In the genomic region with DNA sequence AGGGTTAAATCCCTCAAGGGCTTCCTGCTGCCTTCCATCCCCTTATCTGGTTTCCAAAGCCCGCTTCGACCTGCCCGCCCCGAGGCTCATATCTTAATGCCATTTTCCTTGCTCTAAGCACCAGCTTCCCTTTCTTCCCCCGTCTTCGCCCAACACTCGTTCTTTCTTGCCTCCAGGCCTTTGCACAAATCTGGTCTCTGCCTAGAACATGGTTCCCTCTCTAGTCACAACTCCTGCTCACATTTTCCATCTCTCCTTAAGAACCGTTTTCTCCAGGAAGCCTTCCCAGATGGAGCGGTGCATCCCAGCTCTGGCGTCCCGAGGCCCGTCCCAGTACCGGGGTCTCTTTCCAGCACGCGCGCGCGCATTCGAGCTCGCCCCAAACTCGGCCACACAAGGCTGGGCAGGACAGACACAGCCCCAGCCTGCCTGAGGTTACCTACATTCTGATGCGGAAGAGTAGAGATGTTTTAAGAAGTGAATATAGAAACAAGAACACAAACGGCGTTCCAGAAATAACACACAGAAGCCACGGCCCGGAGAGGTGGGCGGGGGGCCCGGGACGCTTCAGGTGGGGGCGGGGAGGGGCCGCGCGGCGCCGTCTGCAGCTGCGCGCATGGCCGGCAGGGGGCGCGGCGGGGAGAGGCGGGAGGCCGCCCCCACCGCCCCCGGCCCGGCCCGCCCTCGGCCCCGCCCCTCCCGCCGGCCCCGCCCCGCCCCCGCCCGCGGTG, we compare ENCODE assay signal across 8 cellular contexts. TPM values are rescaled to one million over a fixed set of nuclear protein-coding genes. Genes with fewer than 3 reads are reported as not detected.
DNase-seq lines count a peak whose midpoint lies in the region; ATAC-seq and TF ChIP-seq lines count a peak whose summit lies in the region.

Gene DGKD, plus strand, starts transcription at position 726 of the 731 bp plus-strand sequence. CDS start 25 bp downstream, outside the sequence.

- TF ChIP-seq CTCF in PC-9 (conservative IDR thresholded peaks at IDR 0.05) = peak; percentile 76
- no peak for TF ChIP-seq CTCF in fibroblast of pulmonary artery (IDR thresholded peaks at IDR 0.05; ENCODE audit: low read length, missing control alignments)
- TF ChIP-seq CTCF in neural crest cell (conservative IDR thresholded peaks at IDR 0.05) = no peak

- H3K9me3 ChIP-seq in BLaER1 treated with 17β-estradiol and CSF1 and Interleukin-3, amounts not matched to agents 10 nM and 100 nM (replicated peaks in 1 of 11) = no peaks in the 10 kb centered on the region
- no peaks in the 10 kb centered on the region for H3K9me3 ChIP-seq in PC-9 (ENCODE audit: insufficient read depth, low read depth)

- no peaks in the 10 kb centered on the region for H3K9me3 Mint-ChIP-seq in neural crest cell

- DNase-seq in PC-9 (peak; percentile 78 to 79), fibroblast of pulmonary artery (ENCODE audit: low read depth) (peak; percentile 37), neural crest cell (ENCODE audit: low read depth, low spot score) (peak; percentile 62), stromal cell of bone marrow (ENCODE audit: low read depth) (peak; percentile 12)
- DNase-seq in activated T-helper 1 cell treated with anti-CD3 and anti-CD28 coated beads, Interleukin-2, amount 50 U/mL, for 16 hours (ENCODE audit: low read depth in 1 of 2, low spot score in 1 of 2) = peak; percentile 51 to 72

- CTCF ChIA-PET in PC-9 (lab: Charles Lee) = interaction anchor here (0.5 to 1.0 kb wide), 2 partner anchors 11 to 89 kb away, joined by 4 to 10 read pairs; no protein-coding TSS in a partner anchor

- peak within 1 kb of the TSS; percentile 84 to 99 (median 90) for H3K27ac ChIP-seq in BLaER1 treated with 17β-estradiol and CSF1 and Interleukin-3, amounts not matched to agents 10 nM and 100 nM
- H3K27ac ChIP-seq in PC-9 = peak within 1 kb of the TSS; percentile 65

- H3K4me1 Mint-ChIP-seq in neural crest cell = peaks cover 54% of the 10 kb centered on the region

- H3K27me3 ChIP-seq in BLaER1 treated with 17β-estradiol and CSF1 and Interleukin-3, amounts not matched to agents 10 nM and 100 nM = no peaks in the 10 kb centered on the region
- H3K27me3 ChIP-seq in PC-9 (ENCODE audit: insufficient read depth, low read depth) = no peaks in the 10 kb centered on the region

- H3K9me2 ChIP-seq in PC-9 (ENCODE audit: insufficient read depth) = no peaks in the 10 kb centered on the region

- H3K4me3 Mint-ChIP-seq in neural crest cell = peak within 1 kb of the TSS; percentile 95

- H3K36me3 ChIP-seq in BLaER1 treated with 17β-estradiol and CSF1 and Interleukin-3, amounts not matched to agents 10 nM and 100 nM = peaks cover 0 to 39% (median 26%) of the 10 kb centered on the region in 11 experiments; a peak in 12 of 22 replicates
- H3K36me3 ChIP-seq in PC-9 (ENCODE audit: low read depth) = peaks cover 14% of the 10 kb centered on the region

- H3K27me3 Mint-ChIP-seq in neural crest cell (ENCODE audit: low read depth) = peaks cover 9% of the 10 kb centered on the region

- H3K36me3 Mint-ChIP-seq in neural crest cell (ENCODE audit: low read depth) = peaks cover 5% of the 10 kb centered on the region

- H4K20me1 ChIP-seq in BLaER1 treated with 17β-estradiol and CSF1 and Interleukin-3, amounts not matched to agents 10 nM and 100 nM = peaks cover 0 to 31% (median 5%) of the 10 kb centered on the region in 11 experiments; a peak in 9 of 22 replicates
- no peaks in the 10 kb centered on the region; the same call in 1 of the 2 replicates for H4K20me1 ChIP-seq in PC-9 (ENCODE audit: insufficient read depth)

- peak within 1 kb of the TSS; percentile 68 for H3K27ac Mint-ChIP-seq in neural crest cell (ENCODE audit: unreplicated experiment)

- H3K79me2 ChIP-seq in PC-9 (ENCODE audit: low read depth) = peaks cover 41% of the 10 kb centered on the region

- POLR2A ChIA-PET in PC-9 (lab: Charles Lee; ENCODE audit: unreplicated experiment) = no interaction called here

- intact Hi-C loops in PC-9 (cut with micrococcal nuclease; ENCODE audit: unreplicated experiment) = loop anchor here (5.0 to 10.0 kb wide), 8 partner anchors 57 to 747 kb away; partner anchors contain the start of genes ATG16L1 and UGT1A6

- peak within 1 kb of the TSS; percentile 88 to 99 (median 94) for H3K9ac ChIP-seq in BLaER1 treated with 17β-estradiol and CSF1 and Interleukin-3, amounts not matched to agents 10 nM and 100 nM

- peaks cover 41% of the 10 kb centered on the region for H3F3A ChIP-seq in PC-9 (ENCODE audit: insufficient read depth, low read depth)

- peak within 1 kb of the TSS; percentile 95 to 99 (median 97) for H3K4me2 ChIP-seq in BLaER1 treated with 17β-estradiol and CSF1 and Interleukin-3, amounts not matched to agents 10 nM and 100 nM
- H3K4me2 ChIP-seq in PC-9 = peak within 1 kb of the TSS; percentile 98

- no TSS peak for BruUV-seq in PC-9 (replicated peaks; lab: Mats Ljungman, UMichigan)

- peak within 1 kb of the TSS; percentile 86 for H2AFZ ChIP-seq in PC-9

- ATAC-seq in GM19043 (IDR thresholded peaks at IDR 0.05; ENCODE audit: low read depth, unreplicated experiment) (peak; percentile 38), HG03439 (IDR thresholded peaks at IDR 0.05; ENCODE audit: unreplicated experiment) (peak; percentile 48)

- H3K4me3 ChIP-seq in BLaER1 treated with 17β-estradiol and CSF1 and Interleukin-3, amounts not matched to agents 10 nM and 100 nM = peak within 1 kb of the TSS; percentile 82 to 99 (median 89)
- H3K4me3 ChIP-seq in PC-9 (peak within 1 kb of the TSS; percentile 67), fibroblast of pulmonary artery (replicated peaks; ENCODE audit: low read depth, low read length) (peak within 1 kb of the TSS; percentile 73)

- H3K4me1 ChIP-seq in BLaER1 treated with 17β-estradiol and CSF1 and Interleukin-3, amounts not matched to agents 10 nM and 100 nM = peaks cover 51 to 87% (median 58%) of the 10 kb centered on the region in 10 experiments
- H3K4me1 ChIP-seq in PC-9 (replicated peaks; ENCODE audit: insufficient read depth) = peaks cover 79% of the 10 kb centered on the region

RNA-seq across cellular contexts. Expression of gene DGKD, which starts in this region (rescaled TPM):
- 43.1 and 59.5 TPM in 2 replicates for total RNA-seq in PC-9 (2021)
- total RNA-seq in neural crest cell = 48.7 and 58.6 TPM in 2 replicates

Comparison
In these comparisons a context has a peak if more than half of its experiments do, and no peak if none do; other contexts are left out.
1. Peak in every context shown above with its lines: DNase-seq, ATAC-seq, H3K4me3 ChIP-seq and H3K27ac ChIP-seq.
2. DNase-seq: peak in every context shown above with its lines; median percentile 78 in PC-9; 62 in neural crest cell; 62 in activated T-helper 1 cell treated with anti-CD3 and anti-CD28 coated beads, Interleukin-2, amount 50 U/mL, for 16 hours; 37 in fibroblast of pulmonary artery; 12 in stromal cell of bone marrow.